In the genomic region with DNA sequence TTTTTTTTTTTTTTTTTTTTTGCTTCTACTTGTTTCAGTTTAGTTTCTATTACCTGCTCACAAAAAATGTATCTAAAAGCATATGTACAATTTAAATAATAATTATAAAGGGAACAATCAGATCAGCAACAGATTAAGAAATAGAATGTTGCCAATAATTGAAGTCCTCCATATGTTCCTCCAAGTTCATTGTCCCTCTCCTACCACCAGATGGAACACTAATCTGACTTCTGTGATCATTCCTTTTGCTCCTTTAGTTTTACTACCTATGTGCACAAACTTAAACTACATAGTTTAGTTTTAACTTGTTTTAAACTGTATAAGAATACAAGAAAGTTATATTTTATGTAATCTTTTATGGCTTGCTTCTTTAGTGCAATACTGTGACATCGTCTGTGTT, we compare ENCODE assay signal across 6 cellular contexts. TPM values are rescaled to one million over a fixed set of nuclear protein-coding genes. Genes with fewer than 3 reads are reported as not detected.
"Had no signal": no experiment of that assay in that cellular context is flagged by ENCODE, and none has a peak within 500 bp of the region (broad histone marks: within the 10 kb centered on the region; RNA-seq: fewer than 3 reads in every experiment).

No MANE protein-coding gene starts in this region.

RNA-seq across cellular contexts. Expression of gene CTAGE6, which starts 5.6 kb away (rescaled TPM):
- total RNA-seq: LHCN-M2, MCF 10A, PC-9, Right ventricle myocardium inferior, SJCRH30, SK-MEL-5 had no signal
